In genomic region chr3:194294199-194294887, GRCh38 we compare ENCODE assay signal across 24 cellular contexts. TPM values are rescaled to one million over a fixed set of nuclear protein-coding genes. Genes with fewer than 3 reads are reported as not detected.
A peak's percentile ranks its signal among the peaks of the same experiment; 100 is the strongest.
DNase-seq lines count a peak whose midpoint lies in the region; ATAC-seq and TF ChIP-seq lines count a peak whose summit lies in the region.
"Had no signal": no experiment of that assay in that cellular context is flagged by ENCODE, and none has a peak within 500 bp of the region (broad histone marks: within the 10 kb centered on the region; RNA-seq: fewer than 3 reads in every experiment).

No MANE protein-coding gene starts in this region.

- no peak overlapping the region for H3K4me3 ChIP-seq in sigmoid colon
- H3K4me3 ChIP-seq: transverse colon had no signal

- no peaks in the 10 kb centered on the region for H3K9me3 ChIP-seq in sigmoid colon
- H3K9me3 ChIP-seq: transverse colon had no signal

- H3K27me3 Mint-ChIP-seq in glutamatergic neuron (ENCODE audit: unreplicated experiment), result peaks cover 5% of the 10 kb centered on the region
- H3K27me3 Mint-ChIP-seq in stimulated activated naive CD8-positive, alpha-beta T cell treated with anti-CD3 and anti-CD28 coated beads, Interleukin-15, amount 100 ng/mL, for 72 hours, result peaks cover 33% of the 10 kb centered on the region

- peaks cover 0 to 15% (median 14%) of the 10 kb centered on the region in 4 donors for H3K4me1 ChIP-seq in sigmoid colon
- H3K4me1 ChIP-seq: parathyroid adenoma had no signal

- H3K36me3 Mint-ChIP-seq in glutamatergic neuron (ENCODE audit: unreplicated experiment), result peaks cover 5% of the 10 kb centered on the region
- H3K36me3 Mint-ChIP-seq: T-cell had no signal

- TF ChIP-seq POLR2A in sigmoid colon (IDR thresholded peaks at IDR 0.05), result no peak

- WGBS in sigmoid colon, 2 donors, result 91 to 92% methylated on average over 9 of the region's 9 CpGs

- no peaks in the 10 kb centered on the region for H3K36me3 ChIP-seq in sigmoid colon
- H3K36me3 ChIP-seq: transverse colon, WERI-Rb-1 had no signal

- H3K27ac Mint-ChIP-seq in glutamatergic neuron (ENCODE audit: unreplicated experiment), result no peak overlapping the region
- H3K27ac Mint-ChIP-seq in stimulated activated naive CD8-positive, alpha-beta T cell treated with anti-CD3 and anti-CD28 coated beads, Interleukin-15, amount 100 ng/mL, for 72 hours, result no peak overlapping the region
- H3K27ac Mint-ChIP-seq: activated CD8-positive, alpha-beta T cell treated with anti-CD3 and anti-CD28 coated beads, Interleukin-2, amount 10 ng/mL, durations not matched to agents 7 days and 5 days; activated T-helper 1 cell treated with anti-CD3 and anti-CD28 coated beads, Interleukin-12 subunit alpha, Interleukin-12 subunit beta, Interleukin-2, Interleukin-4 antibody, amounts not matched to agents 30 ng/mL and 10 ng/mL and 1 ng/mL, durations not matched to agents 14 hours and 24 hours and 36 hours; stimulated activated memory B cell treated with anti-CD40 and anti-IgM and Interleukin-4, amounts not matched to agents 10 μg/mL and 1 μg/mL and 100 μg/mL, for 72 hours; T-cell had no signal

- peaks cover 9% of the 10 kb centered on the region for H3K4me1 Mint-ChIP-seq in glutamatergic neuron (ENCODE audit: low read depth, unreplicated experiment)
- no peaks in the 10 kb centered on the region for H3K4me1 Mint-ChIP-seq in stimulated activated naive CD8-positive, alpha-beta T cell treated with anti-CD3 and anti-CD28 coated beads, Interleukin-15, amount 100 ng/mL, for 72 hours
- H3K4me1 Mint-ChIP-seq: central memory CD8-positive, alpha-beta T cell had no signal

- no peak for TF ChIP-seq CTCF in glutamatergic neuron (IDR thresholded peaks at IDR 0.05; ENCODE audit: partially characterized antibody, unreplicated experiment)
- no peak for TF ChIP-seq CTCF in sigmoid colon (IDR thresholded peaks at IDR 0.05)

- intact Hi-C loops in sigmoid colon (cut with DNase I), result no loop called here

- H3K27me3 ChIP-seq in sigmoid colon, result no peaks in the 10 kb centered on the region

- DNase-seq in NCI-H345 (lab: John Stamatoyannopoulos, UW), result peak; percentile 20
- DNase-seq in NCI-H345 treated with DMSO at 0.1 percent for 48 hours (lab: John Stamatoyannopoulos, UW; ENCODE audit: unreplicated experiment), result no peak
- peak; percentile 66 for DNase-seq in NCI-H2227 (lab: John Stamatoyannopoulos, UW; ENCODE audit: unreplicated experiment)
- peak; percentile 39 for DNase-seq in glutamatergic neuron
- DNase-seq in sigmoid colon, result peak; percentile 55
- DNase-seq in NCI-H1694 (lab: John Stamatoyannopoulos, UW), result no peak
- no peak for DNase-seq in stimulated activated naive CD8-positive, alpha-beta T cell treated with anti-CD3 and anti-CD28 coated beads, Interleukin-15, amount 100 ng/mL, for 72 hours
- DNase-seq: 8988T; activated CD8-positive, alpha-beta T cell treated with anti-CD3 and anti-CD28 coated beads, Interleukin-2, amount 10 ng/mL, durations not matched to agents 7 days and 5 days; C1 segment of cervical spinal cord; DMS153; hypothalamus; left colon; NCI-H1930; NCI-H748 treated with DMSO at 0.1 percent for 48 hours; T-cell; transverse colon; WERI-Rb-1 had no signal

- H3K4me3 Mint-ChIP-seq in glutamatergic neuron (ENCODE audit: unreplicated experiment), result no peak overlapping the region
- H3K4me3 Mint-ChIP-seq in stimulated activated naive CD8-positive, alpha-beta T cell treated with anti-CD3 and anti-CD28 coated beads, Interleukin-15, amount 100 ng/mL, for 72 hours, result no peak overlapping the region
- H3K4me3 Mint-ChIP-seq: activated CD8-positive, alpha-beta T cell treated with anti-CD3 and anti-CD28 coated beads, Interleukin-2, amount 10 ng/mL, durations not matched to agents 7 days and 5 days; activated T-helper 1 cell treated with anti-CD3 and anti-CD28 coated beads, Interleukin-12 subunit alpha, Interleukin-12 subunit beta, Interleukin-2, Interleukin-4 antibody, amounts not matched to agents 30 ng/mL and 10 ng/mL and 1 ng/mL, durations not matched to agents 14 hours and 24 hours and 36 hours; central memory CD8-positive, alpha-beta T cell; stimulated activated memory B cell treated with anti-CD40 and anti-IgM and Interleukin-4, amounts not matched to agents 10 μg/mL and 1 μg/mL and 100 μg/mL, for 72 hours; T-cell had no signal

- H3K9me3 Mint-ChIP-seq in glutamatergic neuron (ENCODE audit: unreplicated experiment), result no peaks in the 10 kb centered on the region
- no peaks in the 10 kb centered on the region for H3K9me3 Mint-ChIP-seq in stimulated activated naive CD8-positive, alpha-beta T cell treated with anti-CD3 and anti-CD28 coated beads, Interleukin-15, amount 100 ng/mL, for 72 hours
- H3K9me3 Mint-ChIP-seq: central memory CD8-positive, alpha-beta T cell had no signal

- H3K27ac ChIP-seq in sigmoid colon, result no peak overlapping the region
- H3K27ac ChIP-seq: parathyroid adenoma, RWPE1, transverse colon, WERI-Rb-1 had no signal

- ATAC-seq in HG02623 (IDR thresholded peaks at IDR 0.05; ENCODE audit: unreplicated experiment), result no peak
- no peak for ATAC-seq in stimulated activated naive CD8-positive, alpha-beta T cell treated with anti-CD3 and anti-CD28 coated beads, Interleukin-15, amount 100 ng/mL, for 72 hours
- ATAC-seq: activated CD8-positive, alpha-beta T cell treated with anti-CD3 and anti-CD28 coated beads, Interleukin-2, amount 10 ng/mL, durations not matched to agents 7 days and 5 days; left colon; stimulated activated memory B cell treated with anti-CD40 and anti-IgM and Interleukin-4, amounts not matched to agents 10 μg/mL and 1 μg/mL and 100 μg/mL, for 72 hours; T-cell had no signal

- TF ChIP-seq EP300 in sigmoid colon (IDR thresholded peaks at IDR 0.05), result no peak

RNA-seq across cellular contexts. Expression of gene CPN2, which starts 56.8 kb away (rescaled TPM):
- total RNA-seq in glutamatergic neuron (ENCODE audit: unreplicated experiment) (not detected), sigmoid colon (not detected)
- polyA plus RNA-seq in sigmoid colon, result under 1 TPM in 1 of 3 donors, not detected in 2; 0.01 TPM
- total RNA-seq: activated CD8-positive, alpha-beta T cell treated with anti-CD3 and anti-CD28 coated beads, Interleukin-2, amount 10 ng/mL, durations not matched to agents 7 days and 5 days; activated T-helper 1 cell treated with anti-CD3 and anti-CD28 coated beads, Interleukin-12 subunit alpha, Interleukin-12 subunit beta, Interleukin-2, Interleukin-4 antibody, amounts not matched to agents 30 ng/mL and 10 ng/mL and 1 ng/mL, durations not matched to agents 14 hours and 24 hours and 36 hours; left colon had no signal

Comparison
In these comparisons a context has a peak if more than half of its experiments do, and no peak if none do; other contexts are left out.
1. DNase-seq: peak in NCI-H345 (single experiment), NCI-H2227 (single experiment), glutamatergic neuron (single experiment) and sigmoid colon (single experiment); none in NCI-H345 treated with DMSO at 0.1 percent for 48 hours (single experiment), NCI-H1694 (single experiment) and stimulated activated naive CD8-positive, alpha-beta T cell treated with anti-CD3 and anti-CD28 coated beads, Interleukin-15, amount 100 ng/mL, for 72 hours (0 of 2).